Comparison of ENCODE assay signal across 26 cellular contexts in the genomic region with DNA sequence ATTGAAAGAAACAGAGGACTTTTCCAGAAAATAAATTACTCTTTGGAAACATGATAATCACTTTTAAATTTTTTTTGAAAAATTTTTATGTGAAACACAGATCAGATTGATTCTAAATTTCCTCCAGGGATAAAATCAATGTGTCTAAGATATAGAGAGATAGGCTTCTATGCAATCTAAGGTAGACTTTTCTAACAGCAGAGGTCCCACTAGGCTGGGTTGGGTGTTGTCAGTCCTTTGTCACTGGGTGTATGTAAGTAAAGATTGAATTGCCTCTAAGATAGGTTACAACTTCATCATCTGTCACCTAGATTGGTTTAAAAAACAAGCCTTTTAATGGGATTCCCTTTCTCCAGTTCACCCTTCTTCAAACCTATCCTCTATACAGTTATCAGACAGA.
"Had no signal": no experiment of that assay in that cellular context is flagged by ENCODE, and none has a peak within 500 bp of the region (broad histone marks: within the 10 kb centered on the region; RNA-seq: fewer than 3 reads in every experiment).

No MANE protein-coding gene starts in this region.

- H3K27ac ChIP-seq: stomach, suprapubic skin, testis, thoracic aorta, thyroid gland, tibial artery, tibial nerve, transverse colon, upper lobe of left lung, upper lobe of right lung, uterus, vagina had no signal

- H3K4me1 ChIP-seq: stomach, suprapubic skin, testis, thyroid gland, tibial artery, tibial nerve, transverse colon, upper lobe of left lung, upper lobe of right lung, uterus, vagina had no signal

- DNase-seq: stimulated activated CD4-positive, alpha-beta T cell treated with anti-CD3 and anti-CD28 coated beads, Interleukin-2, amount 100 ng/mL, for 48 hours; stimulated activated CD4-positive, alpha-beta T cell treated with anti-CD3 and anti-CD28 coated beads, Interleukin-4, amount 100 ng/mL, for 1 hour; stimulated activated CD4-positive, alpha-beta T cell treated with anti-CD3 and anti-CD28 coated beads, Interleukin-4, amount 100 ng/mL, for 24 hours; stimulated activated CD4-positive, alpha-beta T cell treated with anti-CD3 and anti-CD28 coated beads, Interleukin-4, amount 100 ng/mL, for 4 hours; stimulated activated CD8-positive, alpha-beta memory T cell treated with anti-CD3 and anti-CD28 coated beads, Interleukin-4, amount 100 ng/mL, for 48 hours; stimulated activated naive B cell treated with anti-CD40 and anti-IgM and Interleukin-4, amounts not matched to agents 10 μg/mL and 1 μg/mL and 100 μg/mL, for 72 hours; stimulated activated naive CD4-positive, alpha-beta T cell; stimulated activated naive CD4-positive, alpha-beta T cell treated with Interleukin-2 at 50 U/mL for 16 hours; stimulated activated naive CD8-positive, alpha-beta T cell treated with anti-CD3 and anti-CD28 coated beads, Interleukin-15, amount 100 ng/mL, for 72 hours; stimulated activated naive CD8-positive, alpha-beta T cell treated with anti-CD3 and anti-CD28 coated beads, Interleukin-15, Interleukin-2, amounts not matched to agents 100 U/mL and 50 U/mL, for 24 hours; stomach; substantia nigra; testis; thyroid gland; tibial artery; transverse colon; trophoblast cell; upper lobe of left lung; upper lobe of right lung; uterus had no signal

- H3K36me3 ChIP-seq: stomach, suprapubic skin, thoracic aorta, thyroid gland, tibial artery, tibial nerve, transverse colon, upper lobe of left lung, upper lobe of right lung, uterus, vagina had no signal

- H3K27me3 ChIP-seq: stomach, suprapubic skin, testis, thyroid gland, tibial artery, tibial nerve, transverse colon, upper lobe of left lung, upper lobe of right lung, uterus, vagina had no signal

- ATAC-seq: stimulated activated effector memory CD8-positive, alpha-beta T cell treated with anti-CD3 and anti-CD28 coated beads, Interleukin-12 subunit alpha, Interleukin-12 subunit beta, amount 100 ng/mL, for 72 hours; stimulated activated memory B cell treated with anti-CD40 and anti-IgM and Interleukin-4, amounts not matched to agents 10 μg/mL and 1 μg/mL and 100 μg/mL, for 72 hours; stimulated activated naive B cell treated with anti-CD40 and anti-IgM and Interleukin-4, amounts not matched to agents 10 μg/mL and 1 μg/mL and 100 μg/mL, for 72 hours; stimulated activated naive CD8-positive, alpha-beta T cell treated with anti-CD3 and anti-CD28 coated beads, Interleukin-15, amount 100 ng/mL, for 72 hours; stimulated activated naive CD8-positive, alpha-beta T cell treated with anti-CD3 and anti-CD28 coated beads, Interleukin-15, Interleukin-2, amounts not matched to agents 100 U/mL and 50 U/mL, for 24 hours; upper lobe of right lung had no signal

- H3K9me3 ChIP-seq: stomach, suprapubic skin, testis, thoracic aorta, thyroid gland, tibial artery, tibial nerve, transverse colon, upper lobe of left lung, upper lobe of right lung, uterus, vagina had no signal

- H3K4me3 ChIP-seq: stomach, suprapubic skin, testis, thoracic aorta, thyroid gland, tibial artery, tibial nerve, transverse colon, upper lobe of left lung, upper lobe of right lung, uterus, vagina had no signal
